In genomic region chr1:40659649-40659947, GRCh38 we compare ENCODE assay signal across 19 cellular contexts.
"Had no signal": no experiment of that assay in that cellular context is flagged by ENCODE, and none has a peak within 500 bp of the region (broad histone marks: within the 10 kb centered on the region; RNA-seq: fewer than 3 reads in every experiment).

No MANE protein-coding gene starts in this region.

- H3K4me3 Mint-ChIP-seq: dendritic cell treated with granulocyte-macrophage colony-stimulating factor and Interleukin-4, amounts not matched to agents 40 ng/mL and 50 ng/mL, for 4 days; immature natural killer cell; naive thymus-derived CD4-positive, alpha-beta T cell; nephron progenitor cell; stimulated activated effector memory CD8-positive, alpha-beta T cell treated with anti-CD3 and anti-CD28 coated beads, Interleukin-12 subunit alpha, Interleukin-12 subunit beta, amount 100 ng/mL, for 72 hours had no signal

- FAIRE-seq: colon, kidney had no signal

- H3K9me3 ChIP-seq: gastrocnemius medialis, tibial artery, upper lobe of left lung, uterus had no signal

- H3K27ac ChIP-seq: gastrocnemius medialis, tibial artery, uterus had no signal

- H3K27ac Mint-ChIP-seq: dendritic cell treated with granulocyte-macrophage colony-stimulating factor and Interleukin-4, amounts not matched to agents 40 ng/mL and 50 ng/mL, for 4 days; immature natural killer cell; naive thymus-derived CD4-positive, alpha-beta T cell; nephron progenitor cell; stimulated activated effector memory CD8-positive, alpha-beta T cell treated with anti-CD3 and anti-CD28 coated beads, Interleukin-12 subunit alpha, Interleukin-12 subunit beta, amount 100 ng/mL, for 72 hours had no signal

- H3K9me3 Mint-ChIP-seq: dendritic cell treated with granulocyte-macrophage colony-stimulating factor and Interleukin-4, amounts not matched to agents 40 ng/mL and 50 ng/mL, for 4 days; immature natural killer cell; naive thymus-derived CD4-positive, alpha-beta T cell; nephron progenitor cell; stimulated activated effector memory CD8-positive, alpha-beta T cell treated with anti-CD3 and anti-CD28 coated beads, Interleukin-12 subunit alpha, Interleukin-12 subunit beta, amount 100 ng/mL, for 72 hours had no signal

- H3K36me3 Mint-ChIP-seq: immature natural killer cell; naive thymus-derived CD4-positive, alpha-beta T cell; stimulated activated effector memory CD8-positive, alpha-beta T cell treated with anti-CD3 and anti-CD28 coated beads, Interleukin-12 subunit alpha, Interleukin-12 subunit beta, amount 100 ng/mL, for 72 hours had no signal

- H3K4me3 ChIP-seq: gastrocnemius medialis, lung, tibial artery, upper lobe of left lung, uterus had no signal

- H3K4me1 ChIP-seq: gastrocnemius medialis, uterus had no signal

- H3K27me3 ChIP-seq: gastrocnemius medialis, upper lobe of left lung, uterus had no signal

- H3K36me3 ChIP-seq: gastrocnemius medialis, upper lobe of left lung, uterus had no signal

- DNase-seq: gastrocnemius medialis; immature natural killer cell; kidney; left cardiac atrium; left ventricle myocardium superior; mesenchymal stem cell; naive thymus-derived CD4-positive, alpha-beta T cell; nephron progenitor cell; stimulated activated CD4-positive, alpha-beta T cell treated with anti-CD3 and anti-CD28 coated beads, Interleukin-4, amount 100 ng/mL, for 1 hour; stimulated activated CD8-positive, alpha-beta memory T cell treated with anti-CD3 and anti-CD28 coated beads, Interleukin-4, amount 100 ng/mL, for 48 hours; stimulated activated naive CD8-positive, alpha-beta T cell treated with anti-CD3 and anti-CD28 coated beads, Interleukin-15, Interleukin-2, amounts not matched to agents 100 U/mL and 50 U/mL, for 24 hours; tibial artery; upper lobe of left lung; uterus had no signal

- ATAC-seq: esophagus mucosa; gastrocnemius medialis; left ventricle myocardium superior; naive thymus-derived CD4-positive, alpha-beta T cell; stimulated activated effector memory CD8-positive, alpha-beta T cell treated with anti-CD3 and anti-CD28 coated beads, Interleukin-12 subunit alpha, Interleukin-12 subunit beta, amount 100 ng/mL, for 72 hours; stimulated activated naive CD8-positive, alpha-beta T cell treated with anti-CD3 and anti-CD28 coated beads, Interleukin-15, Interleukin-2, amounts not matched to agents 100 U/mL and 50 U/mL, for 24 hours had no signal
